In genomic region chr15:47754312-47754711, GRCh38 we compare ENCODE assay signal across 24 cellular contexts. TPM values are rescaled to one million over a fixed set of nuclear protein-coding genes. Genes with fewer than 3 reads are reported as not detected.
"Had no signal": no experiment of that assay in that cellular context is flagged by ENCODE, and none has a peak within 500 bp of the region (broad histone marks: within the 10 kb centered on the region; RNA-seq: fewer than 3 reads in every experiment).

No MANE protein-coding gene starts in this region.

- H3K36me3 ChIP-seq: sigmoid colon, uterus had no signal

- DNase-seq: activated CD4-positive, alpha-beta T cell treated with anti-CD3 and anti-CD28 coated beads, Interleukin-2, amount 10 ng/mL, durations not matched to agents 7 days and 5 days; activated CD4-positive, CD25-positive, alpha-beta regulatory T cell treated with anti-CD3 and anti-CD28 coated beads, Interleukin-2, amount 50 U/mL, for 72 hours; activated CD8-positive, alpha-beta memory T cell treated with anti-CD3 and anti-CD28 coated beads, Interleukin-2, amount 10 ng/mL, durations not matched to agents 7 days and 5 days; activated CD8-positive, alpha-beta T cell treated with anti-CD3 and anti-CD28 coated beads for 36 hours; activated gamma-delta T cell; activated T-cell treated with anti-CD3 and anti-CD28 coated beads for 4 hours; aorta; foreskin melanocyte; glutamatergic neuron; immature natural killer cell; left ventricle myocardium superior; mammary epithelial cell; midbrain; natural killer cell; sigmoid colon; stimulated activated CD4-positive, alpha-beta T cell treated with anti-CD3 and anti-CD28 coated beads, Interleukin-15, amount 100 ng/mL, for 24 hours; trophoblast cell; uterus had no signal

- H3K4me1 Mint-ChIP-seq: activated CD4-positive, alpha-beta T cell treated with anti-CD3 and anti-CD28 coated beads, Interleukin-2, amount 10 ng/mL, durations not matched to agents 7 days and 5 days; activated CD8-positive, alpha-beta memory T cell treated with anti-CD3 and anti-CD28 coated beads, Interleukin-2, amount 10 ng/mL, durations not matched to agents 7 days and 5 days; immature natural killer cell; natural killer cell; stimulated activated memory B cell treated with anti-CD40 and anti-IgM and Interleukin-4, amounts not matched to agents 10 μg/mL and 1 μg/mL and 100 μg/mL, for 72 hours had no signal

- H3K4me1 ChIP-seq: sigmoid colon, uterus had no signal

- H3K27ac ChIP-seq: hepatocyte, sigmoid colon, uterus, VCaP had no signal

- H3K4me3 Mint-ChIP-seq: activated CD4-positive, alpha-beta T cell treated with anti-CD3 and anti-CD28 coated beads, Interleukin-2, amount 10 ng/mL, durations not matched to agents 7 days and 5 days; activated CD8-positive, alpha-beta memory T cell treated with anti-CD3 and anti-CD28 coated beads, Interleukin-2, amount 10 ng/mL, durations not matched to agents 7 days and 5 days; activated CD8-positive, alpha-beta T cell treated with anti-CD3 and anti-CD28 coated beads for 36 hours; brain; immature natural killer cell; natural killer cell; stimulated activated memory B cell treated with anti-CD40 and anti-IgM and Interleukin-4, amounts not matched to agents 10 μg/mL and 1 μg/mL and 100 μg/mL, for 72 hours had no signal

- H3K27me3 Mint-ChIP-seq: activated CD4-positive, alpha-beta T cell treated with anti-CD3 and anti-CD28 coated beads, Interleukin-2, amount 10 ng/mL, durations not matched to agents 7 days and 5 days; activated CD8-positive, alpha-beta memory T cell treated with anti-CD3 and anti-CD28 coated beads, Interleukin-2, amount 10 ng/mL, durations not matched to agents 7 days and 5 days; brain; stimulated activated memory B cell treated with anti-CD40 and anti-IgM and Interleukin-4, amounts not matched to agents 10 μg/mL and 1 μg/mL and 100 μg/mL, for 72 hours had no signal

- H3K4me3 ChIP-seq: hepatocyte, sigmoid colon, smooth muscle cell, uterus had no signal

- H3K27ac Mint-ChIP-seq: activated CD4-positive, alpha-beta T cell treated with anti-CD3 and anti-CD28 coated beads, Interleukin-2, amount 10 ng/mL, durations not matched to agents 7 days and 5 days; activated CD8-positive, alpha-beta memory T cell treated with anti-CD3 and anti-CD28 coated beads, Interleukin-2, amount 10 ng/mL, durations not matched to agents 7 days and 5 days; activated CD8-positive, alpha-beta T cell treated with anti-CD3 and anti-CD28 coated beads for 36 hours; activated naive CD4-positive, alpha-beta T cell treated with anti-CD3 and anti-CD28 coated beads, Interleukin-2, amount 50 U/mL, for 72 hours; brain; immature natural killer cell; natural killer cell; stimulated activated memory B cell treated with anti-CD40 and anti-IgM and Interleukin-4, amounts not matched to agents 10 μg/mL and 1 μg/mL and 100 μg/mL, for 72 hours had no signal

- H3K36me3 Mint-ChIP-seq: activated CD8-positive, alpha-beta memory T cell treated with anti-CD3 and anti-CD28 coated beads, Interleukin-2, amount 10 ng/mL, durations not matched to agents 7 days and 5 days; activated naive CD4-positive, alpha-beta T cell treated with anti-CD3 and anti-CD28 coated beads, Interleukin-2, amount 50 U/mL, for 72 hours; natural killer cell; stimulated activated memory B cell treated with anti-CD40 and anti-IgM and Interleukin-4, amounts not matched to agents 10 μg/mL and 1 μg/mL and 100 μg/mL, for 72 hours had no signal

- ATAC-seq: activated CD8-positive, alpha-beta memory T cell treated with anti-CD3 and anti-CD28 coated beads, Interleukin-2, amount 10 ng/mL, durations not matched to agents 7 days and 5 days; activated CD8-positive, alpha-beta T cell treated with anti-CD3 and anti-CD28 coated beads for 36 hours; activated naive CD4-positive, alpha-beta T cell treated with anti-CD3 and anti-CD28 coated beads, Interleukin-2, amount 50 U/mL, for 72 hours; left ventricle myocardium superior; natural killer cell; stimulated activated memory B cell treated with anti-CD40 and anti-IgM and Interleukin-4, amounts not matched to agents 10 μg/mL and 1 μg/mL and 100 μg/mL, for 72 hours had no signal

RNA-seq across cellular contexts. Expression of gene SEMA6D, which starts 37.0 kb away (rescaled TPM):
- total RNA-seq: activated CD4-positive, alpha-beta T cell treated with anti-CD3 and anti-CD28 coated beads, Interleukin-2, amount 10 ng/mL, durations not matched to agents 7 days and 5 days; activated CD8-positive, alpha-beta memory T cell treated with anti-CD3 and anti-CD28 coated beads, Interleukin-2, amount 10 ng/mL, durations not matched to agents 7 days and 5 days; activated CD8-positive, alpha-beta T cell treated with anti-CD3 and anti-CD28 coated beads for 36 hours; activated naive CD4-positive, alpha-beta T cell treated with anti-CD3 and anti-CD28 coated beads, Interleukin-2, amount 50 U/mL, for 72 hours; natural killer cell had no signal
